3 cellular contexts compared by ENCODE assay signal in the genomic region with DNA sequence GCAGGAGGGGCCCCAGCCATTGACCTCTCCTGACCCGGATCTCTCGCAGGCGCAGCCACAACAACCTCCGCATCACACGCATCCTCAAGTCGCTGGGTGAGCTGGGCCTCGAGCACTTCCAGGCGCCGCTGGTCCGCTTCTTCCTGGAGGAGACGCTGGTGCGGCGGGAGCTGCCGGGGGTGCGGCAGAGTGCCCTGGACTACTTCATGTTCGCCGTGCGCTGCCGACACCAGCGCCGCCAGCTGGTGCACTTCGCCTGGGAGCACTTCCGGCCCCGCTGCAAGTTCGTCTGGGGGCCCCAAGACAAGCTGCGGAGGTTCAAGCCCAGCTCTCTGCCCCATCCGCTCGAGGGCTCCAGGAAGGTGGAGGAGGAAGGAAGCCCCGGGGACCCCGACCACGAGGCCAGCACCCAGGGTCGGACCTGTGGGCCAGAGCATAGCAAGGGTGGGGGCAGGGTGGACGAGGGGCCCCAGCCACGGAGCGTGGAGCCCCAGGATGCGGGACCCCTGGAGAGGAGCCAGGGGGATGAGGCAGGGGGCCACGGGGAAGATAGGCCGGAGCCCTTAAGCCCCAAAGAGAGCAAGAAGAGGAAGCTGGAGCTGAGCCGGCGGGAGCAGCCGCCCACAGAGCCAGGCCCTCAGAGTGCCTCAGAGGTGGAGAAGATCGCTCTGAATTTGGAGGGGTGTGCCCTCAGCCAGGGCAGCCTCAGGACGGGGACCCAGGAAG.
TF ChIP-seq lines count a peak whose summit lies in the region.

No MANE protein-coding gene starts in this region.

TF ChIP-seq in HEK293, 187 proteins besides CTCF, POLR2A, EP300 and RAD21:
- no peak for TF ChIP-seq ZBTB17 (tag by site-specific recombination; IDR thresholded peaks at IDR 0.05)
- TF ChIP-seq ZNF791 (tag by site-specific recombination; IDR thresholded peaks at IDR 0.05), result no peak
- peak; percentile 41; the same call in 1 of the 2 replicates for TF ChIP-seq ZNF600 (tag by site-specific recombination; IDR thresholded peaks at IDR 0.05)
- TF ChIP-seq ZNF146 (tag by site-specific recombination; IDR thresholded peaks at IDR 0.05), result no peak
- no peak for TF ChIP-seq ZNF571 (tag by site-specific recombination; IDR thresholded peaks at IDR 0.05)
- TF ChIP-seq ZNF501 (tag by site-specific recombination; IDR thresholded peaks at IDR 0.05), result no peak
- 0 out of 2 replicates have a peak, but pooled peaks have one; percentile 38 for TF ChIP-seq ZFHX2 (tag by site-specific recombination; conservative IDR thresholded peaks at IDR 0.05)

TF ChIP-seq in GM23338, 12 proteins besides CTCF, POLR2A, EP300 and RAD21 (continues in another document):
- TF ChIP-seq EZH2 (IDR thresholded peaks at IDR 0.05; ENCODE audit: low read depth, unreplicated experiment) (no peak), STAT1 (IDR thresholded peaks at IDR 0.05; ENCODE audit: unreplicated experiment) (no peak), ZNF114 (CRISPR knock-in tag; IDR thresholded peaks at IDR 0.05) (no peak), JUNB (IDR thresholded peaks at IDR 0.05; ENCODE audit: unreplicated experiment) (no peak), POLR2AphosphoS5 (IDR thresholded peaks at IDR 0.05; ENCODE audit: low read depth) (no peak), ZNF331 (CRISPR knock-in tag; IDR thresholded peaks at IDR 0.05; ENCODE audit: low read depth) (no peak), EZH2phosphoT487 (IDR thresholded peaks at IDR 0.05; ENCODE audit: unreplicated experiment) (no peak), ZNF462 (CRISPR knock-in tag; IDR thresholded peaks at IDR 0.05) (no peak)
- TF ChIP-seq, protein P1, sequence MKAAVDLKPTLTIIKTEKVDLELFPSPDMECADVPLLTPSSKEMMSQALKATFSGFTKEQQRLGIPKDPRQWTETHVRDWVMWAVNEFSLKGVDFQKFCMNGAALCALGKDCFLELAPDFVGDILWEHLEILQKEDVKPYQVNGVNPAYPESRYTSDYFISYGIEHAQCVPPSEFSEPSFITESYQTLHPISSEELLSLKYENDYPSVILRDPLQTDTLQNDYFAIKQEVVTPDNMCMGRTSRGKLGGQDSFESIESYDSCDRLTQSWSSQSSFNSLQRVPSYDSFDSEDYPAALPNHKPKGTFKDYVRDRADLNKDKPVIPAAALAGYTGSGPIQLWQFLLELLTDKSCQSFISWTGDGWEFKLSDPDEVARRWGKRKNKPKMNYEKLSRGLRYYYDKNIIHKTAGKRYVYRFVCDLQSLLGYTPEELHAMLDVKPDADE (IDR thresholded peaks at IDR 0.05), result no peak

TF ChIP-seq in SK-N-SH, 30 proteins besides CTCF, POLR2A, EP300 and RAD21:
- TF ChIP-seq MEF2A (IDR thresholded peaks at IDR 0.05; ENCODE audit: borderline replicate concordance, low read depth) (no peak), JUND (IDR thresholded peaks at IDR 0.05) (no peak), CHD2 (IDR thresholded peaks at IDR 0.05; ENCODE audit: low read length, partially characterized antibody) (no peak), IRF3 (IDR thresholded peaks at IDR 0.05; ENCODE audit: low read depth, low read length) (no peak), NFIC (IDR thresholded peaks at IDR 0.05; ENCODE audit: borderline replicate concordance) (no peak), REST (IDR thresholded peaks at IDR 0.05; ENCODE audit: low read depth, low read length) (no peak), ZBTB33 (IDR thresholded peaks at IDR 0.05; ENCODE audit: borderline replicate concordance, low read depth) (no peak), GATA2 (CRISPR knock-in tag; IDR thresholded peaks at IDR 0.05) (no peak), EZH2phosphoT487 (IDR thresholded peaks at IDR 0.05; ENCODE audit: borderline replicate concordance, low read depth) (no peak), SIN3A (IDR thresholded peaks at IDR 0.05; ENCODE audit: borderline replicate concordance, low read depth, low read length) (no peak), FOSL2 (IDR thresholded peaks at IDR 0.05; ENCODE audit: borderline replicate concordance, low read depth) (no peak), YY1 (IDR thresholded peaks at IDR 0.05; ENCODE audit: low read depth) (no peak), FOXM1 (IDR thresholded peaks at IDR 0.05; ENCODE audit: low read depth) (no peak), SMC3 (IDR thresholded peaks at IDR 0.05; ENCODE audit: low read depth, low read length) (no peak), FOXJ3 (CRISPR knock-in tag; IDR thresholded peaks at IDR 0.05) (no peak), POLR2AphosphoS5 (IDR thresholded peaks at IDR 0.05; ENCODE audit: low read depth, low read length) (no peak), RCOR1 (IDR thresholded peaks at IDR 0.05; ENCODE audit: low read length) (no peak), NRF1 (IDR thresholded peaks at IDR 0.05; ENCODE audit: low read depth, low read length) (no peak), RXRA (IDR thresholded peaks at IDR 0.05; ENCODE audit: borderline replicate concordance, low read depth) (no peak)
- TF ChIP-seq, protein P2, sequence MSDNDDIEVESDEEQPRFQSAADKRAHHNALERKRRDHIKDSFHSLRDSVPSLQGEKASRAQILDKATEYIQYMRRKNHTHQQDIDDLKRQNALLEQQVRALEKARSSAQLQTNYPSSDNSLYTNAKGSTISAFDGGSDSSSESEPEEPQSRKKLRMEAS (IDR thresholded peaks at IDR 0.05; ENCODE audit: low read depth), result no peak
TF ChIP-seq in SK-N-SH: peak in this region for 0.
